Comparison of ENCODE assay signal across 17 cellular contexts in genomic region chr1:180169641-180170155, GRCh38. TPM values are rescaled to one million over a fixed set of nuclear protein-coding genes. Genes with fewer than 3 reads are reported as not detected.
DNase-seq lines count a peak whose midpoint lies in the region; ATAC-seq and TF ChIP-seq lines count a peak whose summit lies in the region.
"Had no signal": no experiment of that assay in that cellular context is flagged by ENCODE, and none has a peak within 500 bp of the region (broad histone marks: within the 10 kb centered on the region; RNA-seq: fewer than 3 reads in every experiment).

No MANE protein-coding gene starts in this region.

- H3K27me3 ChIP-seq in CD8-positive, alpha-beta T cell (ENCODE audit: insufficient read depth, low read length): no peaks in the 10 kb centered on the region
- no peaks in the 10 kb centered on the region for H3K27me3 ChIP-seq in esophagus squamous epithelium

- no peak for TF ChIP-seq CTCF in CD8-positive, alpha-beta T cell (IDR thresholded peaks at IDR 0.05)
- TF ChIP-seq CTCF in esophagus squamous epithelium (IDR thresholded peaks at IDR 0.05): no peak

- H3K4me3 ChIP-seq in CD8-positive, alpha-beta T cell (ENCODE audit: low read depth, low read length): no peak overlapping the region
- no peak overlapping the region for H3K4me3 ChIP-seq in esophagus squamous epithelium

- POLR2A ChIA-PET in CD8-positive, alpha-beta T cell (lab: Charles Lee): no interaction called here

- H3K27ac Mint-ChIP-seq in CD8-positive, alpha-beta T cell: peak overlapping the region; percentile 14
- H3K27ac Mint-ChIP-seq: activated naive CD4-positive, alpha-beta T cell treated with anti-CD3 and anti-CD28 coated beads, Interleukin-2, amount 50 U/mL, for 24 hours; stimulated activated naive CD8-positive, alpha-beta T cell treated with anti-CD3 and anti-CD28 coated beads, Interleukin-15, Interleukin-2, amounts not matched to agents 100 ng/mL and 50 ng/mL, for 24 hours had no signal

- H3K4me1 ChIP-seq in CD8-positive, alpha-beta T cell (ENCODE audit: insufficient read depth, low read length): no peaks in the 10 kb centered on the region
- H3K4me1 ChIP-seq in esophagus squamous epithelium: peaks cover 50 to 81% (median 63%) of the 10 kb centered on the region in 3 donors

- DNase-seq in CD8-positive, alpha-beta T cell: no peak
- no peak for DNase-seq in esophagus squamous epithelium (lab: John Stamatoyannopoulos, UW)
- peak; percentile 36 for DNase-seq in sciatic nerve (ENCODE audit: low spot score)
- no peak for DNase-seq in medulla oblongata (ENCODE audit: extremely low spot score)
- no peak for DNase-seq in stimulated activated CD4-positive, alpha-beta T cell treated with anti-CD3 and anti-CD28 coated beads, Interleukin-4, amount 100 ng/mL, for 1 hour
- DNase-seq in Ammon's horn (ENCODE audit: low spot score): no peak
- DNase-seq in DMS153 treated with DMSO at 0.1 percent for 48 hours (lab: John Stamatoyannopoulos, UW; ENCODE audit: unreplicated experiment): no peak
- DNase-seq: activated CD4-positive, alpha-beta T cell treated with anti-CD3 and anti-CD28 coated beads, Interleukin-2, amount 50 U/mL, for 48 hours; activated T-cell treated with anti-CD3 and anti-CD28 coated beads, Interleukin-2, amount 50 U/mL, for 1 hour; dermis blood vessel endothelial cell; EL; GOT3; MM.1S; NCI-H187 had no signal

- WGBS in esophagus squamous epithelium, 2 donors: 63 to 83% methylated on average over 2 to 7 of the region's 12 CpGs

- intact Hi-C loops in CD8-positive, alpha-beta T cell (cut with DNase I, micrococcal nuclease): loop anchor here in 1 of 2 experiments (2.0 kb wide), 1 partner anchor 15 kb away; the partner anchor contains the start of gene QSOX1
- intact Hi-C loops in esophagus squamous epithelium (cut with DNase I) (no loop called here), sciatic nerve (cut with DNase I) (no loop called here)

- H3K4me1 Mint-ChIP-seq in CD8-positive, alpha-beta T cell (ENCODE audit: low read depth): peaks cover 4% of the 10 kb centered on the region
- H3K4me1 Mint-ChIP-seq: activated naive CD4-positive, alpha-beta T cell treated with anti-CD3 and anti-CD28 coated beads, Interleukin-2, amount 50 U/mL, for 24 hours had no signal

- no peaks in the 10 kb centered on the region for H3K9me3 ChIP-seq in CD8-positive, alpha-beta T cell (ENCODE audit: low read length)
- no peaks in the 10 kb centered on the region for H3K9me3 ChIP-seq in esophagus squamous epithelium

- no peaks in the 10 kb centered on the region for H3K27me3 Mint-ChIP-seq in CD8-positive, alpha-beta T cell (ENCODE audit: low read depth)
- H3K27me3 Mint-ChIP-seq: activated naive CD4-positive, alpha-beta T cell treated with anti-CD3 and anti-CD28 coated beads, Interleukin-2, amount 50 U/mL, for 24 hours; stimulated activated naive CD8-positive, alpha-beta T cell treated with anti-CD3 and anti-CD28 coated beads, Interleukin-15, Interleukin-2, amounts not matched to agents 100 ng/mL and 50 ng/mL, for 24 hours had no signal

- no peaks in the 10 kb centered on the region for H3K36me3 ChIP-seq in CD8-positive, alpha-beta T cell (ENCODE audit: insufficient read depth, low read length)
- peaks cover 0 to 30% (median 0%) of the 10 kb centered on the region in 3 donors for H3K36me3 ChIP-seq in esophagus squamous epithelium

- no peak overlapping the region for H3K27ac ChIP-seq in CD8-positive, alpha-beta T cell (ENCODE audit: low read depth, low read length)
- H3K27ac ChIP-seq in esophagus squamous epithelium: peak overlapping the region; percentile 66 to 90 (median 84)

- no peak for TF ChIP-seq EP300 in Ishikawa (IDR thresholded peaks at IDR 0.05; ENCODE audit: borderline replicate concordance)

- ATAC-seq in CD8-positive, alpha-beta T cell: no peak
- ATAC-seq in sciatic nerve: no peak

- CTCF ChIA-PET in CD8-positive, alpha-beta T cell (lab: Charles Lee): interaction anchor here (1.6 to 8.7 kb wide), 3 partner anchors 10 to 360 kb away, joined by 3 to 70 read pairs (median 14); no protein-coding TSS in a partner anchor

- peaks cover 18% of the 10 kb centered on the region for H3K36me3 Mint-ChIP-seq in CD8-positive, alpha-beta T cell
- H3K36me3 Mint-ChIP-seq: activated naive CD4-positive, alpha-beta T cell treated with anti-CD3 and anti-CD28 coated beads, Interleukin-2, amount 50 U/mL, for 24 hours had no signal

- TF ChIP-seq POLR2A in esophagus squamous epithelium (IDR thresholded peaks at IDR 0.05): no peak

- H3K9me3 Mint-ChIP-seq in CD8-positive, alpha-beta T cell: no peaks in the 10 kb centered on the region
- H3K9me3 Mint-ChIP-seq: activated naive CD4-positive, alpha-beta T cell treated with anti-CD3 and anti-CD28 coated beads, Interleukin-2, amount 50 U/mL, for 24 hours; stimulated activated naive CD8-positive, alpha-beta T cell treated with anti-CD3 and anti-CD28 coated beads, Interleukin-15, Interleukin-2, amounts not matched to agents 100 ng/mL and 50 ng/mL, for 24 hours had no signal

- no peak for TF ChIP-seq RAD21 in Ishikawa (IDR thresholded peaks at IDR 0.05; ENCODE audit: low read depth)

- H3K4me3 Mint-ChIP-seq in CD8-positive, alpha-beta T cell: no peak overlapping the region
- H3K4me3 Mint-ChIP-seq: activated naive CD4-positive, alpha-beta T cell treated with anti-CD3 and anti-CD28 coated beads, Interleukin-2, amount 50 U/mL, for 24 hours; stimulated activated naive CD8-positive, alpha-beta T cell treated with anti-CD3 and anti-CD28 coated beads, Interleukin-15, Interleukin-2, amounts not matched to agents 100 ng/mL and 50 ng/mL, for 24 hours had no signal

TF ChIP-seq in Ishikawa, 13 proteins besides CTCF, POLR2A, EP300 and RAD21:
- TF ChIP-seq ZBTB7A (IDR thresholded peaks at IDR 0.05; ENCODE audit: low read depth): no peak
- peak; percentile 32; the same call in 1 of the 2 replicates for TF ChIP-seq MAX (IDR thresholded peaks at IDR 0.05)
TF ChIP-seq in Ishikawa: peak in this region for 1.

RNA-seq across cellular contexts. Expression of gene QSOX1, which starts 15.0 kb away (rescaled TPM):
- total RNA-seq in CD8-positive, alpha-beta T cell: 10 to 100 TPM; 12.8 to 12.9 TPM
- total RNA-seq in esophagus squamous epithelium (100 to 1,000 TPM in 3 of 4 donors, 10 to 100 TPM in 1; 74.9 to 184 (median 107) TPM), sciatic nerve (46.3 TPM)
